22 cellular contexts compared by ENCODE assay signal in genomic region chr14:20035449-20035848, GRCh38. TPM values are rescaled to one million over a fixed set of nuclear protein-coding genes. Genes with fewer than 3 reads are reported as not detected.
DNase-seq lines count a peak whose midpoint lies in the region; ATAC-seq lines count a peak whose summit lies in the region.
"Had no signal": no experiment of that assay in that cellular context is flagged by ENCODE, and none has a peak within 500 bp of the region (broad histone marks: within the 10 kb centered on the region; RNA-seq: fewer than 3 reads in every experiment).

No MANE protein-coding gene starts in this region.

- H3K27me3 Mint-ChIP-seq in stimulated activated naive CD8-positive, alpha-beta T cell treated with anti-CD3 and anti-CD28 coated beads, Interleukin-15, amount 100 ng/mL, for 72 hours, result no peaks in the 10 kb centered on the region
- no peaks in the 10 kb centered on the region for H3K27me3 Mint-ChIP-seq in activated T-helper 17 cell treated with anti-CD3 and anti-CD28 coated beads, Interleukin-2, amount 50 U/mL, for 72 hours
- peaks cover 0 to 6% (median 0%) of the 10 kb centered on the region in 5 donors for H3K27me3 Mint-ChIP-seq in naive thymus-derived CD8-positive, alpha-beta T cell

- peak; percentile 91 for ATAC-seq in stimulated activated naive CD8-positive, alpha-beta T cell treated with anti-CD3 and anti-CD28 coated beads, Interleukin-15, amount 100 ng/mL, for 72 hours
- ATAC-seq in stimulated activated naive CD8-positive, alpha-beta T cell treated with anti-CD3 and anti-CD28 coated beads, Interleukin-15, Interleukin-2, amounts not matched to agents 100 U/mL and 50 U/mL, for 24 hours, result no peak
- ATAC-seq in HG03175 (IDR thresholded peaks at IDR 0.05; ENCODE audit: unreplicated experiment), result peak; percentile 47
- ATAC-seq in activated T-helper 17 cell treated with anti-CD3 and anti-CD28 coated beads, Interleukin-2, amount 50 U/mL, for 72 hours (replicated peaks), result peak; percentile 38
- ATAC-seq in naive thymus-derived CD8-positive, alpha-beta T cell, result no peak
- no peak for ATAC-seq in HG03571 (IDR thresholded peaks at IDR 0.05; ENCODE audit: unreplicated experiment)
- ATAC-seq: HCT116 had no signal

- H3K36me3 Mint-ChIP-seq in activated T-helper 17 cell treated with anti-CD3 and anti-CD28 coated beads, Interleukin-2, amount 50 U/mL, for 72 hours (ENCODE audit: low read depth), result no peaks in the 10 kb centered on the region
- H3K36me3 Mint-ChIP-seq in naive thymus-derived CD8-positive, alpha-beta T cell, result no peaks in the 10 kb centered on the region
- H3K36me3 Mint-ChIP-seq: CD4-positive, alpha-beta memory T cell had no signal

- H3K9me3 Mint-ChIP-seq in stimulated activated naive CD8-positive, alpha-beta T cell treated with anti-CD3 and anti-CD28 coated beads, Interleukin-15, amount 100 ng/mL, for 72 hours, result peaks cover 0 to 6% of the 10 kb centered on the region in 2 donors
- H3K9me3 Mint-ChIP-seq in activated T-helper 17 cell treated with anti-CD3 and anti-CD28 coated beads, Interleukin-2, amount 50 U/mL, for 72 hours, result no peaks in the 10 kb centered on the region
- peaks cover 0 to 14% (median 5%) of the 10 kb centered on the region in 9 donors for H3K9me3 Mint-ChIP-seq in naive thymus-derived CD8-positive, alpha-beta T cell

- H3K4me1 Mint-ChIP-seq in stimulated activated naive CD8-positive, alpha-beta T cell treated with anti-CD3 and anti-CD28 coated beads, Interleukin-15, amount 100 ng/mL, for 72 hours, result peaks cover 5% of the 10 kb centered on the region
- no peaks in the 10 kb centered on the region for H3K4me1 Mint-ChIP-seq in activated T-helper 17 cell treated with anti-CD3 and anti-CD28 coated beads, Interleukin-2, amount 50 U/mL, for 72 hours
- H3K4me1 Mint-ChIP-seq in naive thymus-derived CD8-positive, alpha-beta T cell, result peaks cover 0 to 2% (median 0%) of the 10 kb centered on the region in 4 donors
- H3K4me1 Mint-ChIP-seq: CD4-positive, alpha-beta memory T cell had no signal

- POLR2A ChIA-PET in naive thymus-derived CD8-positive, alpha-beta T cell (lab: Charles Lee), result no interaction called here

- DNase-seq in stimulated activated naive CD8-positive, alpha-beta T cell treated with anti-CD3 and anti-CD28 coated beads, Interleukin-15, amount 100 ng/mL, for 72 hours, result no peak
- DNase-seq in stimulated activated naive CD8-positive, alpha-beta T cell treated with anti-CD3 and anti-CD28 coated beads, Interleukin-15, Interleukin-2, amounts not matched to agents 100 U/mL and 50 U/mL, for 24 hours, result no peak
- no peak for DNase-seq in HCEC 1CT
- no peak for DNase-seq in naive thymus-derived CD8-positive, alpha-beta T cell
- DNase-seq: C1 segment of cervical spinal cord; Calu3; CD4-positive, alpha-beta memory T cell; COR-L47; DMS53; DMS79 treated with DMSO at 0.1 percent for 48 hours; GF-D8; GOT3; H7 had no signal

- peak overlapping the region in 1 of 2 donors; percentile 72 for H3K27ac Mint-ChIP-seq in stimulated activated naive CD8-positive, alpha-beta T cell treated with anti-CD3 and anti-CD28 coated beads, Interleukin-15, amount 100 ng/mL, for 72 hours
- H3K27ac Mint-ChIP-seq in activated T-helper 17 cell treated with anti-CD3 and anti-CD28 coated beads, Interleukin-2, amount 50 U/mL, for 72 hours, result no peak overlapping the region
- H3K27ac Mint-ChIP-seq in naive thymus-derived CD8-positive, alpha-beta T cell, result no peak overlapping the region
- H3K27ac Mint-ChIP-seq: CD4-positive, alpha-beta memory T cell had no signal

- peak overlapping the region in 1 of 2 donors; percentile 28 for H3K4me3 Mint-ChIP-seq in stimulated activated naive CD8-positive, alpha-beta T cell treated with anti-CD3 and anti-CD28 coated beads, Interleukin-15, amount 100 ng/mL, for 72 hours
- H3K4me3 Mint-ChIP-seq in activated T-helper 17 cell treated with anti-CD3 and anti-CD28 coated beads, Interleukin-2, amount 50 U/mL, for 72 hours, result no peak overlapping the region
- H3K4me3 Mint-ChIP-seq in naive thymus-derived CD8-positive, alpha-beta T cell, result no peak overlapping the region
- H3K4me3 Mint-ChIP-seq: CD4-positive, alpha-beta memory T cell had no signal

RNA-seq across cellular contexts. Expression of gene OR4K13, which starts 0.4 kb away (rescaled TPM):
- not detected for total RNA-seq in activated T-helper 17 cell treated with anti-CD3 and anti-CD28 coated beads, Interleukin-2, amount 50 U/mL, for 72 hours
- total RNA-seq in naive thymus-derived CD8-positive, alpha-beta T cell, result not detected
- not detected for polyA plus RNA-seq in naive thymus-derived CD8-positive, alpha-beta T cell
- total RNA-seq: A172; A673; Calu3; CD4-positive, alpha-beta memory T cell; Daoy; G401; H7 had no signal
- polyA plus RNA-seq: BJ; CD4-positive, alpha-beta memory T cell had no signal

RNA-seq across cellular contexts. Expression of gene OR4K14, which starts 16.3 kb away (rescaled TPM):
- total RNA-seq in activated T-helper 17 cell treated with anti-CD3 and anti-CD28 coated beads, Interleukin-2, amount 50 U/mL, for 72 hours, result not detected
- not detected for total RNA-seq in naive thymus-derived CD8-positive, alpha-beta T cell
- polyA plus RNA-seq in naive thymus-derived CD8-positive, alpha-beta T cell, result not detected
- total RNA-seq: A172; A673; Calu3; CD4-positive, alpha-beta memory T cell; Daoy; G401; H7 had no signal
- polyA plus RNA-seq: BJ; CD4-positive, alpha-beta memory T cell had no signal

RNA-seq across cellular contexts. Expression of gene OR4L1, which starts 24.4 kb away (rescaled TPM):
- total RNA-seq in activated T-helper 17 cell treated with anti-CD3 and anti-CD28 coated beads, Interleukin-2, amount 50 U/mL, for 72 hours, result not detected
- total RNA-seq in naive thymus-derived CD8-positive, alpha-beta T cell, result not detected
- not detected for polyA plus RNA-seq in naive thymus-derived CD8-positive, alpha-beta T cell
- total RNA-seq: A172; A673; Calu3; CD4-positive, alpha-beta memory T cell; Daoy; G401; H7 had no signal
- polyA plus RNA-seq: BJ; CD4-positive, alpha-beta memory T cell had no signal

RNA-seq across cellular contexts. Expression of gene OR4Q2, which starts 33.5 kb away (rescaled TPM):
- total RNA-seq in activated T-helper 17 cell treated with anti-CD3 and anti-CD28 coated beads, Interleukin-2, amount 50 U/mL, for 72 hours, result not detected
- total RNA-seq in naive thymus-derived CD8-positive, alpha-beta T cell, result not detected
- polyA plus RNA-seq in naive thymus-derived CD8-positive, alpha-beta T cell, result not detected
- total RNA-seq: A172; A673; Calu3; CD4-positive, alpha-beta memory T cell; Daoy; G401; H7 had no signal
- polyA plus RNA-seq: BJ; CD4-positive, alpha-beta memory T cell had no signal

Comparison
In these comparisons a context has a peak if more than half of its experiments do, and no peak if none do; other contexts are left out.
1. ATAC-seq: peak in stimulated activated naive CD8-positive, alpha-beta T cell treated with anti-CD3 and anti-CD28 coated beads, Interleukin-15, amount 100 ng/mL, for 72 hours (single experiment), HG03175 (single experiment) and activated T-helper 17 cell treated with anti-CD3 and anti-CD28 coated beads, Interleukin-2, amount 50 U/mL, for 72 hours (single experiment); none in stimulated activated naive CD8-positive, alpha-beta T cell treated with anti-CD3 and anti-CD28 coated beads, Interleukin-15, Interleukin-2, amounts not matched to agents 100 U/mL and 50 U/mL, for 24 hours (single experiment), naive thymus-derived CD8-positive, alpha-beta T cell (0 of 2) and HG03571 (single experiment).